21 cellular contexts compared by ENCODE assay signal in genomic region chr3:71546781-71547180, GRCh38. TPM values are rescaled to one million over a fixed set of nuclear protein-coding genes. Genes with fewer than 3 reads are reported as not detected.
DNase-seq lines count a peak whose midpoint lies in the region; ATAC-seq and TF ChIP-seq lines count a peak whose summit lies in the region.
"Had no signal": no experiment of that assay in that cellular context is flagged by ENCODE, and none has a peak within 500 bp of the region (broad histone marks: within the 10 kb centered on the region; RNA-seq: fewer than 3 reads in every experiment).

No MANE protein-coding gene starts in this region.

- peaks cover 26% of the 10 kb centered on the region for H3K4me1 Mint-ChIP-seq in nephron progenitor cell
- H3K4me1 Mint-ChIP-seq in activated naive CD4-positive, alpha-beta T cell treated with anti-CD3 and anti-CD28 coated beads for 36 hours (ENCODE audit: low read depth), result peaks cover 22% of the 10 kb centered on the region

- DNase-seq in CD1c-positive myeloid dendritic cell (ENCODE audit: extremely low spot score) (peak; percentile 22), NB4 (ENCODE audit: low read depth) (peak; percentile 47), adipocyte (ENCODE audit: low read depth) (no peak), nephron progenitor cell (no peak), HuH-7 (ENCODE audit: low spot score) (no peak), GDM1 (lab: John Stamatoyannopoulos, UW) (no peak)
- DNase-seq in activated naive CD4-positive, alpha-beta T cell treated with anti-CD3 and anti-CD28 coated beads for 36 hours, result no peak
- DNase-seq: activated CD4-positive, alpha-beta T cell treated with anti-CD3 and anti-CD28 coated beads for 48 hours; activated CD8-positive, alpha-beta memory T cell treated with anti-CD3 and anti-CD28 coated beads, Interleukin-2, amount 50 U/mL, for 4 hours; activated naive CD8-positive, alpha-beta T cell treated with anti-CD3 and anti-CD28 coated beads, Interleukin-2, amount 50 U/mL, for 24 hours; cortex of kidney; DMS79 treated with DMSO at 0.1 percent for 48 hours; hippocampal formation; NCI-H1105 treated with DMSO at 0.1 percent for 48 hours; NCI-H2081 treated with DMSO at 0.1 percent for 48 hours; NCI-H446 treated with DMSO at 0.1 percent for 48 hours; pancreas; sigmoid colon had no signal

- TF ChIP-seq CTCF in NB4 (IDR thresholded peaks at IDR 0.05; ENCODE audit: low read depth, low read length) (no peak), nephron progenitor cell (IDR thresholded peaks at IDR 0.05) (no peak)

- no peaks in the 10 kb centered on the region for H3K9me3 ChIP-seq in adipocyte (ENCODE audit: control insufficient read depth, low read length)
- H3K9me3 ChIP-seq: pancreas, sigmoid colon, thoracic aorta had no signal

- ATAC-seq in HG02884 (IDR thresholded peaks at IDR 0.05; ENCODE audit: unreplicated experiment), result no peak
- ATAC-seq: activated naive CD8-positive, alpha-beta T cell treated with anti-CD3 and anti-CD28 coated beads, Interleukin-2, amount 50 U/mL, for 24 hours had no signal

- peaks cover 28% of the 10 kb centered on the region for H3K36me3 Mint-ChIP-seq in nephron progenitor cell (ENCODE audit: low read depth)
- peaks cover 3% of the 10 kb centered on the region for H3K36me3 Mint-ChIP-seq in activated naive CD4-positive, alpha-beta T cell treated with anti-CD3 and anti-CD28 coated beads for 36 hours (ENCODE audit: low read depth)
- H3K36me3 Mint-ChIP-seq: brain had no signal

- H3K4me3 Mint-ChIP-seq in nephron progenitor cell, result no peak overlapping the region
- H3K4me3 Mint-ChIP-seq in activated naive CD4-positive, alpha-beta T cell treated with anti-CD3 and anti-CD28 coated beads for 36 hours, result no peak overlapping the region
- H3K4me3 Mint-ChIP-seq: activated naive CD8-positive, alpha-beta T cell treated with anti-CD3 and anti-CD28 coated beads, Interleukin-2, amount 50 U/mL, for 24 hours; brain had no signal

- H3K36me3 ChIP-seq in adipocyte (ENCODE audit: control insufficient read depth, insufficient read depth, low read length, severe bottlenecking), result no peaks in the 10 kb centered on the region
- H3K36me3 ChIP-seq: pancreas, sigmoid colon, thoracic aorta had no signal

- no peaks in the 10 kb centered on the region for H3K9me3 Mint-ChIP-seq in nephron progenitor cell
- no peaks in the 10 kb centered on the region for H3K9me3 Mint-ChIP-seq in activated naive CD4-positive, alpha-beta T cell treated with anti-CD3 and anti-CD28 coated beads for 36 hours
- H3K9me3 Mint-ChIP-seq: activated naive CD8-positive, alpha-beta T cell treated with anti-CD3 and anti-CD28 coated beads, Interleukin-2, amount 50 U/mL, for 24 hours; brain had no signal

- H3K9ac ChIP-seq in adipocyte (ENCODE audit: low read length), result peak overlapping the region; percentile 9

- intact Hi-C loops in activated naive CD4-positive, alpha-beta T cell treated with anti-CD3 and anti-CD28 coated beads for 36 hours (cut with micrococcal nuclease), result no loop called here

- peaks cover 38% of the 10 kb centered on the region for H3K4me1 ChIP-seq in adipocyte (ENCODE audit: control insufficient read depth, insufficient read depth, low read length)

- CTCF ChIA-PET in activated naive CD4-positive, alpha-beta T cell treated with anti-CD3 and anti-CD28 coated beads for 36 hours (lab: Charles Lee), result interaction anchor here (0.7 kb wide), 1 partner anchor 33 kb away, joined by 4 read pairs; no protein-coding TSS in a partner anchor

- H3K4me3 ChIP-seq in NB4 (ENCODE audit: low read depth, low read length) (no peak overlapping the region), adipocyte (ENCODE audit: low read length) (no peak overlapping the region)
- H3K4me3 ChIP-seq: pancreas, sigmoid colon, thoracic aorta had no signal

- peak overlapping the region; percentile 77 for H3K27ac Mint-ChIP-seq in nephron progenitor cell
- no peak overlapping the region for H3K27ac Mint-ChIP-seq in activated naive CD4-positive, alpha-beta T cell treated with anti-CD3 and anti-CD28 coated beads for 36 hours
- H3K27ac Mint-ChIP-seq: activated naive CD8-positive, alpha-beta T cell treated with anti-CD3 and anti-CD28 coated beads, Interleukin-2, amount 50 U/mL, for 24 hours; brain had no signal

- no peaks in the 10 kb centered on the region for H3K27me3 Mint-ChIP-seq in nephron progenitor cell (ENCODE audit: low read depth, poor library complexity)
- no peaks in the 10 kb centered on the region for H3K27me3 Mint-ChIP-seq in activated naive CD4-positive, alpha-beta T cell treated with anti-CD3 and anti-CD28 coated beads for 36 hours (ENCODE audit: low read depth)
- H3K27me3 Mint-ChIP-seq: activated naive CD8-positive, alpha-beta T cell treated with anti-CD3 and anti-CD28 coated beads, Interleukin-2, amount 50 U/mL, for 24 hours; brain had no signal

- H3K27me3 ChIP-seq in adipocyte (replicated peaks; ENCODE audit: control insufficient read depth, insufficient read depth, low read length), result no peaks in the 10 kb centered on the region
- H3K27me3 ChIP-seq: pancreas, sigmoid colon had no signal

- no peak for TF ChIP-seq POLR2A in NB4 (IDR thresholded peaks at IDR 0.05; ENCODE audit: extremely low read depth, insufficient read length)

RNA-seq across cellular contexts. Expression of gene FOXP1, which starts 36.7 kb away (rescaled TPM):
- total RNA-seq in activated naive CD4-positive, alpha-beta T cell treated with anti-CD3 and anti-CD28 coated beads for 36 hours, result 10 to 100 TPM; 95.2 to 97.4 TPM

Comparison
In these comparisons a context has a peak if more than half of its experiments do, and no peak if none do; other contexts are left out.
1. DNase-seq: peak in CD1c-positive myeloid dendritic cell (single experiment) and NB4 (single experiment); none in adipocyte (single experiment), nephron progenitor cell (single experiment), HuH-7 (single experiment), activated naive CD4-positive, alpha-beta T cell treated with anti-CD3 and anti-CD28 coated beads for 36 hours (single experiment) and GDM1 (single experiment).